20 cellular contexts compared by ENCODE assay signal in genomic region chr10:98416589-98416988, GRCh38. TPM values are rescaled to one million over a fixed set of nuclear protein-coding genes. Genes with fewer than 3 reads are reported as not detected.
A peak's percentile ranks its signal among the peaks of the same experiment; 100 is the strongest.
DNase-seq lines count a peak whose midpoint lies in the region; ATAC-seq and TF ChIP-seq lines count a peak whose summit lies in the region.
"Had no signal": no experiment of that assay in that cellular context is flagged by ENCODE, and none has a peak within 500 bp of the region (broad histone marks: within the 10 kb centered on the region; RNA-seq: fewer than 3 reads in every experiment).

No MANE protein-coding gene starts in this region.

- H3K27ac Mint-ChIP-seq in CD4-positive, alpha-beta memory T cell: peak overlapping the region in 5 of 7 donors; percentile 5 to 92 (median 86)
- H3K27ac Mint-ChIP-seq in IgD-negative memory B cell: peak overlapping the region in 2 of 3 donors; percentile 53 to 64
- H3K27ac Mint-ChIP-seq in naive thymus-derived CD8-positive, alpha-beta T cell: peak overlapping the region in 8 of 10 donors; percentile 40 to 96 (median 90)
- H3K27ac Mint-ChIP-seq: HFFc6 had no signal

- TF ChIP-seq POLR2A in erythroblast (IDR thresholded peaks at IDR 0.05; ENCODE audit: low read length): no peak

- no peak overlapping the region for H3K4me3 ChIP-seq in CD4-positive, alpha-beta memory T cell (ENCODE audit: low read length in 2 of 2)
- H3K4me3 ChIP-seq in lower lobe of right lung: no peak overlapping the region
- H3K4me3 ChIP-seq: GM12878 had no signal

- H3K4me1 ChIP-seq in CD4-positive, alpha-beta memory T cell (ENCODE audit: insufficient read depth, low read length): peaks cover 16% of the 10 kb centered on the region
- peaks cover 20% of the 10 kb centered on the region for H3K4me1 ChIP-seq in lower lobe of right lung

- no peak overlapping the region for H3K27ac ChIP-seq in CD4-positive, alpha-beta memory T cell (ENCODE audit: low read depth, low read length)
- no peak overlapping the region for H3K27ac ChIP-seq in lower lobe of right lung

- H3K27me3 ChIP-seq in CD4-positive, alpha-beta memory T cell (ENCODE audit: insufficient read depth, low read length): no peaks in the 10 kb centered on the region
- H3K27me3 ChIP-seq in lower lobe of right lung (ENCODE audit: low read depth): no peaks in the 10 kb centered on the region

- H3K9me3 Mint-ChIP-seq in CD4-positive, alpha-beta memory T cell: no peaks in the 10 kb centered on the region
- no peaks in the 10 kb centered on the region for H3K9me3 Mint-ChIP-seq in IgD-negative memory B cell
- H3K9me3 Mint-ChIP-seq in naive thymus-derived CD8-positive, alpha-beta T cell: no peaks in the 10 kb centered on the region
- H3K9me3 Mint-ChIP-seq: CD4-positive, CD25-positive, alpha-beta regulatory T cell; HFFc6 had no signal

- peaks cover 12% of the 10 kb centered on the region for H3K36me3 ChIP-seq in CD4-positive, alpha-beta memory T cell (ENCODE audit: insufficient read depth, low read length)
- peaks cover 60% of the 10 kb centered on the region for H3K36me3 ChIP-seq in lower lobe of right lung

- CTCF ChIA-PET in CD4-positive, alpha-beta memory T cell (lab: Charles Lee; ENCODE audit: partially characterized antibody): interaction anchor here (2.7 kb wide), 1 partner anchor 9 kb away, joined by 10 read pairs; no protein-coding TSS in a partner anchor

- peaks cover 12 to 25% (median 17%) of the 10 kb centered on the region in 4 donors for H3K4me1 Mint-ChIP-seq in CD4-positive, alpha-beta memory T cell
- peaks cover 0 to 6% (median 5%) of the 10 kb centered on the region in 3 donors for H3K4me1 Mint-ChIP-seq in IgD-negative memory B cell
- H3K4me1 Mint-ChIP-seq in naive thymus-derived CD8-positive, alpha-beta T cell: peaks cover 6 to 28% (median 23%) of the 10 kb centered on the region in 4 donors

- H3K4me3 Mint-ChIP-seq in CD4-positive, alpha-beta memory T cell: no peak overlapping the region
- peak overlapping the region in 1 of 4 donors; percentile 47 for H3K4me3 Mint-ChIP-seq in IgD-negative memory B cell
- no peak overlapping the region for H3K4me3 Mint-ChIP-seq in naive thymus-derived CD8-positive, alpha-beta T cell
- H3K4me3 Mint-ChIP-seq: HFFc6 had no signal

- no peaks in the 10 kb centered on the region for H3K27me3 Mint-ChIP-seq in CD4-positive, alpha-beta memory T cell
- H3K27me3 Mint-ChIP-seq in IgD-negative memory B cell: no peaks in the 10 kb centered on the region
- H3K27me3 Mint-ChIP-seq in naive thymus-derived CD8-positive, alpha-beta T cell: no peaks in the 10 kb centered on the region
- H3K27me3 Mint-ChIP-seq: CD4-positive, CD25-positive, alpha-beta regulatory T cell had no signal

- no peak for DNase-seq in CD4-positive, alpha-beta memory T cell
- DNase-seq in erythroblast (lab: John Stamatoyannopoulos, UW): peak; percentile 75 to 89
- DNase-seq in naive thymus-derived CD8-positive, alpha-beta T cell: no peak
- DNase-seq in NCI-H345 treated with DMSO at 0.1 percent for 48 hours (lab: John Stamatoyannopoulos, UW; ENCODE audit: unreplicated experiment): no peak
- no peak for DNase-seq in NCI-H345 (lab: John Stamatoyannopoulos, UW)
- DNase-seq in DMS114 treated with DMSO at 0.1 percent for 48 hours (lab: John Stamatoyannopoulos, UW; ENCODE audit: unreplicated experiment): no peak
- no peak for DNase-seq in lower lobe of right lung
- DNase-seq: AML-193; CD4-positive, CD25-positive, alpha-beta regulatory T cell; GDM1; HFFc6; NCI-H1092; NCI-H146; NCI-H2081; NCI-H524; SHP77; SK-N-SH had no signal

- H3K36me3 Mint-ChIP-seq in CD4-positive, alpha-beta memory T cell: peaks cover 18 to 47% of the 10 kb centered on the region in 2 donors
- no peaks in the 10 kb centered on the region for H3K36me3 Mint-ChIP-seq in IgD-negative memory B cell
- H3K36me3 Mint-ChIP-seq in naive thymus-derived CD8-positive, alpha-beta T cell: peaks cover 0 to 22% (median 0%) of the 10 kb centered on the region in 3 donors

- POLR2A ChIA-PET in CD4-positive, alpha-beta memory T cell (lab: Charles Lee; ENCODE audit: partially characterized antibody): no interaction called here
- POLR2A ChIA-PET in naive thymus-derived CD8-positive, alpha-beta T cell (lab: Charles Lee): no interaction called here

- intact Hi-C loops in CD4-positive, alpha-beta memory T cell (cut with micrococcal nuclease): no loop called here
- intact Hi-C loops in lower lobe of right lung (cut with DNase I): no loop called here

- H3K9me3 ChIP-seq in CD4-positive, alpha-beta memory T cell (ENCODE audit: control insufficient read depth in 1 of 2, low read length in 2 of 2): no peaks in the 10 kb centered on the region
- no peaks in the 10 kb centered on the region for H3K9me3 ChIP-seq in lower lobe of right lung
- H3K9me3 ChIP-seq: SK-N-SH had no signal

- TF ChIP-seq CTCF in lower lobe of right lung (IDR thresholded peaks at IDR 0.05): no peak

- ATAC-seq in naive thymus-derived CD8-positive, alpha-beta T cell: no peak
- ATAC-seq in lower lobe of right lung: no peak
- ATAC-seq: GM12878, Panc1 had no signal

RNA-seq across cellular contexts. Expression of gene PYROXD2, which starts 1.6 kb away (rescaled TPM):
- 10 to 100 TPM; 36.2 to 36.6 TPM for total RNA-seq in CD4-positive, alpha-beta memory T cell
- 1 to 10 TPM in 1 of 2 donors, under 1 TPM in 1; 0.98 to 2.8 TPM for polyA plus RNA-seq in CD4-positive, alpha-beta memory T cell
- polyA plus RNA-seq in IgD-negative memory B cell: 0.58 TPM
- total RNA-seq in naive thymus-derived CD8-positive, alpha-beta T cell: 10 to 100 TPM; 20.3 TPM
- polyA plus RNA-seq in naive thymus-derived CD8-positive, alpha-beta T cell: 1 to 10 TPM; 3.8 to 5.7 (median 4.4) TPM
- 17.8 TPM for total RNA-seq in lower lobe of right lung

RNA-seq across cellular contexts. Expression of gene HPS1, which starts 30.1 kb away (rescaled TPM):
- total RNA-seq in CD4-positive, alpha-beta memory T cell: 100 to 1,000 TPM; 106 to 115 TPM
- 10 to 100 TPM; 72.0 to 76.7 TPM for polyA plus RNA-seq in CD4-positive, alpha-beta memory T cell
- polyA plus RNA-seq in IgD-negative memory B cell: 125 TPM
- 10 to 100 TPM; 80.6 to 86.6 TPM for total RNA-seq in naive thymus-derived CD8-positive, alpha-beta T cell
- 10 to 100 TPM; 50.9 to 73.8 (median 62.0) TPM for polyA plus RNA-seq in naive thymus-derived CD8-positive, alpha-beta T cell
- total RNA-seq in lower lobe of right lung: 86.3 TPM

Comparison
In these comparisons a context has a peak if more than half of its experiments do, and no peak if none do; other contexts are left out.
1. DNase-seq: peak in erythroblast (2 of 2); none in CD4-positive, alpha-beta memory T cell (0 of 5), naive thymus-derived CD8-positive, alpha-beta T cell (0 of 10), NCI-H345 treated with DMSO at 0.1 percent for 48 hours (single experiment), NCI-H345 (single experiment), DMS114 treated with DMSO at 0.1 percent for 48 hours (single experiment) and lower lobe of right lung (single experiment).
2. Peak in every context shown above with its lines, with median percentiles within 50 percentile points of each other: H3K27ac Mint-ChIP-seq.